In genomic region chr13:106533101-106533939, GRCh38 we compare ENCODE assay signal across 8 cellular contexts. TPM values are rescaled to one million over a fixed set of nuclear protein-coding genes. Genes with fewer than 3 reads are reported as not detected.
DNase-seq lines count a peak whose midpoint lies in the region; ATAC-seq and TF ChIP-seq lines count a peak whose summit lies in the region.

No MANE protein-coding gene starts in this region.

- peak overlapping the region; percentile 18 for H3K4me3 Mint-ChIP-seq in activated CD4-positive, alpha-beta T cell treated with anti-CD3 and anti-CD28 coated beads for 36 hours
- peak overlapping the region; percentile 62 for H3K4me3 Mint-ChIP-seq in endodermal cell

- H3K4me1 Mint-ChIP-seq in activated CD4-positive, alpha-beta T cell treated with anti-CD3 and anti-CD28 coated beads for 36 hours = peaks cover 19% of the 10 kb centered on the region
- peaks cover 49% of the 10 kb centered on the region for H3K4me1 Mint-ChIP-seq in endodermal cell

- H3K27ac ChIP-seq in VCaP = peak overlapping the region; percentile 91
- H3K27ac ChIP-seq in endodermal cell (ENCODE audit: low read depth, low read length) = peak overlapping the region; percentile 89
- H3K27ac ChIP-seq in lower lobe of right lung = peak overlapping the region; percentile 80

- peaks cover 36% of the 10 kb centered on the region for H3K27me3 Mint-ChIP-seq in activated CD4-positive, alpha-beta T cell treated with anti-CD3 and anti-CD28 coated beads for 36 hours
- peaks cover 55% of the 10 kb centered on the region for H3K27me3 Mint-ChIP-seq in endodermal cell (ENCODE audit: insufficient read depth)

- no peak overlapping the region for H3K27ac Mint-ChIP-seq in activated CD4-positive, alpha-beta T cell treated with anti-CD3 and anti-CD28 coated beads for 36 hours
- H3K27ac Mint-ChIP-seq in endodermal cell = no peak overlapping the region

- H3K9me3 ChIP-seq in endodermal cell (ENCODE audit: control insufficient read depth, low read length) (no peaks in the 10 kb centered on the region), lower lobe of right lung (no peaks in the 10 kb centered on the region)

- peak overlapping the region; percentile 15 for H3K9ac ChIP-seq in endodermal cell (ENCODE audit: extremely low read depth, low read length, poor library complexity, severe bottlenecking)

- POLR2A ChIA-PET in activated CD4-positive, alpha-beta T cell treated with anti-CD3 and anti-CD28 coated beads for 36 hours (lab: Charles Lee) = no interaction called here

- 2 to 8% methylated on average over 6 to 44 of the region's 44 CpGs for WGBS in endodermal cell (ENCODE audit: insufficient coverage in 1 of 2, insufficient read length in 1 of 2), 2 experiments

- peak overlapping the region; percentile 77 for H3K4me3 ChIP-seq in endodermal cell (ENCODE audit: low read length)
- peak overlapping the region; percentile 88 for H3K4me3 ChIP-seq in lower lobe of right lung

- H3K27me3 ChIP-seq in endodermal cell (ENCODE audit: control insufficient read depth, insufficient read depth, low read length, poor library complexity, severe bottlenecking) (peaks cover 52% of the 10 kb centered on the region), lower lobe of right lung (ENCODE audit: low read depth) (peaks cover 6% of the 10 kb centered on the region)

- CTCF ChIA-PET in activated CD4-positive, alpha-beta T cell treated with anti-CD3 and anti-CD28 coated beads for 36 hours (lab: Charles Lee) = interaction anchor here (0.9 kb wide), 1 partner anchor 12 kb away, joined by 3 read pairs; no protein-coding TSS in a partner anchor

- no peaks in the 10 kb centered on the region for H3K36me3 Mint-ChIP-seq in activated CD4-positive, alpha-beta T cell treated with anti-CD3 and anti-CD28 coated beads for 36 hours (ENCODE audit: low read depth)
- H3K36me3 Mint-ChIP-seq in endodermal cell (ENCODE audit: low read depth) = no peaks in the 10 kb centered on the region

- intact Hi-C loops in activated CD4-positive, alpha-beta T cell treated with anti-CD3 and anti-CD28 coated beads for 36 hours (cut with DNase I, micrococcal nuclease) = loop anchor here in 1 of 2 experiments (5.0 to 10.0 kb wide), 2 partner anchors 629 to 1486 kb away; no protein-coding TSS in a partner anchor
- intact Hi-C loops in lower lobe of right lung (cut with DNase I) = loop anchor here (10.0 kb wide), 1 partner anchor 449 kb away; no protein-coding TSS in a partner anchor

- DNase-seq in activated CD4-positive, alpha-beta T cell treated with anti-CD3 and anti-CD28 coated beads for 36 hours = peak; percentile 54
- DNase-seq in activated CD4-positive, alpha-beta T cell treated with anti-CD3 and anti-CD28 coated beads, Interleukin-2, amount 50 U/mL, for 4 hours = no peak
- DNase-seq in NCI-H1105 treated with DMSO at 0.1 percent for 48 hours (lab: John Stamatoyannopoulos, UW) (peak; percentile 87), endodermal cell (peak; percentile 93), lower lobe of right lung (peak; percentile 89), NCI-H1048 (lab: John Stamatoyannopoulos, UW) (no peak)
- DNase-seq in stimulated activated naive CD8-positive, alpha-beta T cell treated with anti-CD3 and anti-CD28 coated beads, Interleukin-15, Interleukin-2, amounts not matched to agents 100 U/mL and 50 U/mL, for 24 hours = peak; percentile 55

- H3K9me3 Mint-ChIP-seq in activated CD4-positive, alpha-beta T cell treated with anti-CD3 and anti-CD28 coated beads for 36 hours (ENCODE audit: low read depth) = no peaks in the 10 kb centered on the region
- no peaks in the 10 kb centered on the region for H3K9me3 Mint-ChIP-seq in endodermal cell

- H3K4me1 ChIP-seq in endodermal cell (ENCODE audit: control insufficient read depth, insufficient read depth, low read length) (peaks cover 34% of the 10 kb centered on the region), lower lobe of right lung (peaks cover 43% of the 10 kb centered on the region)

- ATAC-seq in activated CD4-positive, alpha-beta T cell treated with anti-CD3 and anti-CD28 coated beads for 36 hours = no peak
- ATAC-seq in lower lobe of right lung = peak; percentile 75 to 77
- no peak for ATAC-seq in stimulated activated naive CD8-positive, alpha-beta T cell treated with anti-CD3 and anti-CD28 coated beads, Interleukin-15, Interleukin-2, amounts not matched to agents 100 U/mL and 50 U/mL, for 24 hours

- no peaks in the 10 kb centered on the region for H3K36me3 ChIP-seq in endodermal cell (ENCODE audit: control insufficient read depth, insufficient read depth, low read length)
- no peaks in the 10 kb centered on the region for H3K36me3 ChIP-seq in lower lobe of right lung

- peak; percentile 88 for TF ChIP-seq CTCF in VCaP (conservative IDR thresholded peaks at IDR 0.05)
- TF ChIP-seq CTCF in endodermal cell (conservative IDR thresholded peaks at IDR 0.05) = peak; percentile 88
- peak; percentile 71 for TF ChIP-seq CTCF in lower lobe of right lung (IDR thresholded peaks at IDR 0.05)

RNA-seq across cellular contexts. Expression of gene EFNB2, which starts 2.1 kb away (rescaled TPM):
- under 1 TPM; 0.05 to 0.14 TPM for total RNA-seq in activated CD4-positive, alpha-beta T cell treated with anti-CD3 and anti-CD28 coated beads for 36 hours
- total RNA-seq in endodermal cell = 1 to 10 TPM in 1 of 2 donors, under 1 TPM in 1; 0.84 to 3.1 TPM
- 133 TPM for polyA plus RNA-seq in endodermal cell (2013, experiment 1 of 2)
- polyA plus RNA-seq in endodermal cell (2013, experiment 2 of 2) = 126 TPM
- total RNA-seq in lower lobe of right lung = 47.0 TPM

RNA-seq across cellular contexts. Expression of gene ARGLU1, which starts 34.6 kb away (rescaled TPM):
- 10 to 100 TPM; 68.8 to 94.2 TPM for total RNA-seq in activated CD4-positive, alpha-beta T cell treated with anti-CD3 and anti-CD28 coated beads for 36 hours
- total RNA-seq in endodermal cell (100 to 1,000 TPM in 1 of 2 donors, 10 to 100 TPM in 1; 80.6 to 101 TPM), lower lobe of right lung (108 TPM)
- 228 TPM for polyA plus RNA-seq in endodermal cell (2013, experiment 1 of 2)
- polyA plus RNA-seq in endodermal cell (2013, experiment 2 of 2) = 191 TPM

Comparison
In these comparisons a context has a peak if more than half of its experiments do, and no peak if none do; other contexts are left out.
1. DNase-seq: peak in activated CD4-positive, alpha-beta T cell treated with anti-CD3 and anti-CD28 coated beads for 36 hours (single experiment), NCI-H1105 treated with DMSO at 0.1 percent for 48 hours (single experiment), endodermal cell (single experiment), lower lobe of right lung (single experiment) and stimulated activated naive CD8-positive, alpha-beta T cell treated with anti-CD3 and anti-CD28 coated beads, Interleukin-15, Interleukin-2, amounts not matched to agents 100 U/mL and 50 U/mL, for 24 hours (single experiment); none in activated CD4-positive, alpha-beta T cell treated with anti-CD3 and anti-CD28 coated beads, Interleukin-2, amount 50 U/mL, for 4 hours (0 of 2) and NCI-H1048 (single experiment).
2. ATAC-seq: peak in lower lobe of right lung (2 of 2); none in activated CD4-positive, alpha-beta T cell treated with anti-CD3 and anti-CD28 coated beads for 36 hours (single experiment) and stimulated activated naive CD8-positive, alpha-beta T cell treated with anti-CD3 and anti-CD28 coated beads, Interleukin-15, Interleukin-2, amounts not matched to agents 100 U/mL and 50 U/mL, for 24 hours (single experiment).
3. RNA of gene EFNB2, which starts 2.1 kb away (total RNA-seq): 47.0 TPM in lower lobe of right lung (single experiment); 0.84 to 3.1 TPM in endodermal cell and 0.05 to 0.14 TPM in activated CD4-positive, alpha-beta T cell treated with anti-CD3 and anti-CD28 coated beads for 36 hours; every median in the first group is over 10 times any median in the second.
4. Peak in every context shown above with its lines, with median percentiles within 50 percentile points of each other: H3K27ac ChIP-seq and CTCF ChIP-seq.